Comparison of ENCODE assay signal across 13 cellular contexts in the genomic region with DNA sequence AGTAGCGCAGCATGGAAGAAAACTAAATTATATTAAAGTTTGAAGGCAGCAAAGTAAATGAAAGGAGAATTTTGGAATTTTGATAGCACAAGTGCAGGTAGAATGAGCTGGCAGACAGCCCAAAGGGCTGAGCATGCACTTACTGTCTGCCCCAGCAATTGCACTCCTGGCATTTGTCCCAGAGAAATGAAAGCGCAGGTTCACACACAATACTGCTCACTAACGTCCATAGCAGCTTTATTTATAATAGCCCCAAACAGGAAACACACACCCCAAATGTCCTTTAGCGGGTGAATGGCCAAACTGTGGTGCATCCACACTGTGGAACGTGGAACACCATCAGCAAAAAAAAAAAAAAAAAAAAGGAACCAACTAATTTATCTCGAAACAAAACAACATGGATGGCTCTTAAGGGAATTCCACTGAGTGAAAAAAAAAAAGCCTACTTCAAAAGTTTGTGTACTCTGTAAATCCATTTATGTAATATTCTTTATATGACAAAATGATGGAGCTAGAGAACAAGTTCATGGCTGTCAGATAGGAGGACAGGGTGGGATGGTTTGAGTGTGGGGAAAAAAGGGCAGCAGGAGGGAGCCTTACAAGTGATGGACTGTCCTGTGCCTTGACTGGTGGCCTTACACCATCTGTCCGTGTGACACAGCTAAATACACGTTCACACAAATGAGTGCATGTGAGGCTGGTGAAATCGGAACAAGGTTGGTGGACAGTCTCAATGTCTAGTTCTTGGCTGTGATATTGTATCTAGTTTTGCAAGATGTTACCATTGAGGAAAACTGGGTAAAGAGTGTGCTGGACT. TPM values are rescaled to one million over a fixed set of nuclear protein-coding genes. Genes with fewer than 3 reads are reported as not detected.
A peak's percentile ranks its signal among the peaks of the same experiment; 100 is the strongest.
DNase-seq lines count a peak whose midpoint lies in the region; ATAC-seq and TF ChIP-seq lines count a peak whose summit lies in the region.
"Had no signal": no experiment of that assay in that cellular context is flagged by ENCODE, and none has a peak within 500 bp of the region (broad histone marks: within the 10 kb centered on the region; RNA-seq: fewer than 3 reads in every experiment).

No MANE protein-coding gene starts in this region.

- POLR2A ChIA-PET in HEK293T (lab: Yijun Ruan, JAX): no interaction called here

- CTCF ChIA-PET in HEK293T (lab: Yijun Ruan, JAX): interaction anchor here (0.6 to 0.7 kb wide), 2 partner anchors 147 to 682 kb away, joined by 3 to 4 read pairs; no protein-coding TSS in a partner anchor

- DNase-seq in HEK293T (ENCODE audit: extremely low spot score): no peak
- peak; percentile 91 for DNase-seq in NCI-H1105 (lab: John Stamatoyannopoulos, UW)
- DNase-seq in RPMI8226: peak; percentile 99
- DNase-seq in left lobe of liver (ENCODE audit: low spot score): peak; percentile 66
- no peak for DNase-seq in stimulated activated naive CD8-positive, alpha-beta T cell treated with anti-CD3 and anti-CD28 coated beads, Interleukin-15, Interleukin-2, amounts not matched to agents 100 U/mL and 50 U/mL, for 24 hours
- DNase-seq in SKM-1 (lab: John Stamatoyannopoulos, UW; ENCODE audit: unreplicated experiment): no peak
- DNase-seq in HCEC 1CT: no peak
- DNase-seq: activated CD4-positive, CD25-positive, alpha-beta regulatory T cell; effector CD8-positive, alpha-beta T cell; kidney glomerular epithelial cell; NCI-H526 had no signal

- peak; percentile 82 for ATAC-seq in left lobe of liver
- no peak for ATAC-seq in stimulated activated naive CD8-positive, alpha-beta T cell treated with anti-CD3 and anti-CD28 coated beads, Interleukin-15, Interleukin-2, amounts not matched to agents 100 U/mL and 50 U/mL, for 24 hours
- ATAC-seq in GM19328 (IDR thresholded peaks at IDR 0.05; ENCODE audit: unreplicated experiment): no peak
- ATAC-seq: gastroesophageal sphincter had no signal

TF ChIP-seq in HEK293T, 16 proteins besides CTCF, POLR2A, EP300 and RAD21:
- TF ChIP-seq ZNF384 (IDR thresholded peaks at IDR 0.05): 0 out of 2 replicates have a peak, but pooled peaks have one; percentile 38
- no peak for TF ChIP-seq LEF1 (IDR thresholded peaks at IDR 0.05; ENCODE audit: borderline replicate concordance)
- no peak for TF ChIP-seq FOXK2 (IDR thresholded peaks at IDR 0.05)
- no peak for TF ChIP-seq FOXA1 (IDR thresholded peaks at IDR 0.05)
TF ChIP-seq in HEK293T: peak in this region for 1.

RNA-seq across cellular contexts. Expression of a gene that starts 6.0 kb away (rescaled TPM):
- 30.4 TPM for total RNA-seq in left lobe of liver

Comparison
In these comparisons a context has a peak if more than half of its experiments do, and no peak if none do; other contexts are left out.
1. DNase-seq: peak in NCI-H1105 (single experiment), RPMI8226 (single experiment) and left lobe of liver (single experiment); none in HEK293T (single experiment), stimulated activated naive CD8-positive, alpha-beta T cell treated with anti-CD3 and anti-CD28 coated beads, Interleukin-15, Interleukin-2, amounts not matched to agents 100 U/mL and 50 U/mL, for 24 hours (single experiment), SKM-1 (single experiment) and HCEC 1CT (single experiment).